In the genomic region with DNA sequence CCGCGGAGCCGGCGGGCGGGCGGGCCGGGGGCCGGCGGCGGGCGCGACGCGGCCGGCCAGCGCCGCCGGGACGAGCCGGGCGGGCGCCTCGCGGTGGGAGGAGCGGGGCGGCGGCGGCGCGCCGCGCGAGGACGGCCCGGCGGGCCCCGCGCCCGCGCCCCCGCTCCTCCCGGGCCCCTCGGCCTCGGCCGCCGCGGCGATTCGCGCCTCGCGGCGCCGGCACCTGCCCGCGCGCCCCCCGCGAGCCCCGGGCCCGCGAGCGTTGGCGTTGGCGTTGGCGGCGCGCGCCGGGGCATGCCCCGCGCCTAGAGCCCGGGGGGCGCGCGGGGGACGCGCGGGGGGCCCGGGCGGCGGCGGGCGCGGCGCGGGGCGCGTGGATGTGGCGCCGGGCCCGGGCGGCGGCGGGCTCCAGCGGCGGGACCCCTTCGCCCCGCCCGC, we compare ENCODE assay signal across 8 cellular contexts. TPM values are rescaled to one million over a fixed set of nuclear protein-coding genes. Genes with fewer than 3 reads are reported as not detected.
A peak's percentile ranks its signal among the peaks of the same experiment; 100 is the strongest.
DNase-seq lines count a peak whose midpoint lies in the region; ATAC-seq and FAIRE-seq lines count a peak whose summit lies in the region.

SKI (plus strand) TSS at position 163 of the 438 bp plus-strand sequence. CDS start 448 bp downstream, outside the sequence.

- H3K9me3 ChIP-seq in iPS DF 6.9 (ENCODE audit: control insufficient read depth, insufficient read depth, low read length) = no peaks in the 10 kb centered on the region
- no peaks in the 10 kb centered on the region for H3K9me3 ChIP-seq in small intestine (ENCODE audit: control insufficient read depth, low read depth)

- DNase-seq in activated naive CD8-positive, alpha-beta T cell treated with anti-CD3 and anti-CD28 coated beads, Interleukin-2, amount 50 U/mL, for 24 hours = no peak
- DNase-seq in iPS DF 6.9 (ENCODE audit: low read depth, low spot score) = no peak
- DNase-seq in small intestine = no peak
- DNase-seq in EL = no peak
- DNase-seq in SHP77 (lab: John Stamatoyannopoulos, UW) = no peak
- no peak for DNase-seq in activated CD4-positive, alpha-beta T cell treated with anti-CD3 and anti-CD28 coated beads for 48 hours
- no peak for DNase-seq in inferior parietal cortex (ENCODE audit: extremely low spot score)

- ATAC-seq in HG03025 (IDR thresholded peaks at IDR 0.05; ENCODE audit: low FRiP score, unreplicated experiment) = peak; percentile 1
- ATAC-seq in activated naive CD8-positive, alpha-beta T cell treated with anti-CD3 and anti-CD28 coated beads, Interleukin-2, amount 50 U/mL, for 24 hours = no peak

- H3K4me3 Mint-ChIP-seq in activated naive CD8-positive, alpha-beta T cell treated with anti-CD3 and anti-CD28 coated beads, Interleukin-2, amount 50 U/mL, for 24 hours = peak within 1 kb of the TSS; percentile 92

- no peaks in the 10 kb centered on the region for H3K9me3 Mint-ChIP-seq in activated naive CD8-positive, alpha-beta T cell treated with anti-CD3 and anti-CD28 coated beads, Interleukin-2, amount 50 U/mL, for 24 hours

- no CpG with 5 or more reads among the region's 100 CpGs for WGBS in iPS DF 6.9 (ENCODE audit: insufficient coverage, insufficient read length)
- WGBS in small intestine, 3 donors = 1% methylated on average over 100 of the region's 100 CpGs; no CpG with 5 or more reads in 2 of the 3 donors

- FAIRE-seq in small intestine (lab: Jason Lieb, UNC) = no peak

- no peaks in the 10 kb centered on the region; the same call in 1 of the 2 replicates for H3K36me3 ChIP-seq in iPS DF 6.9 (ENCODE audit: control insufficient read depth, insufficient read depth, low read length)
- no peaks in the 10 kb centered on the region for H3K36me3 ChIP-seq in small intestine (ENCODE audit: control insufficient read depth in 2 of 2, insufficient read depth in 2 of 2, low read length in 2 of 2)

- H3K27ac ChIP-seq in iPS DF 6.9 (ENCODE audit: low read length) (no peak within 1 kb of the TSS), small intestine (ENCODE audit: low read depth in 1 of 2, low read length in 1 of 2) (peak within 1 kb of the TSS; percentile 98)

- peaks cover 1% of the 10 kb centered on the region for H3K27me3 Mint-ChIP-seq in activated naive CD8-positive, alpha-beta T cell treated with anti-CD3 and anti-CD28 coated beads, Interleukin-2, amount 50 U/mL, for 24 hours

- H3K27ac Mint-ChIP-seq in activated naive CD8-positive, alpha-beta T cell treated with anti-CD3 and anti-CD28 coated beads, Interleukin-2, amount 50 U/mL, for 24 hours = peak within 1 kb of the TSS; percentile 92

- H3K27me3 ChIP-seq in iPS DF 6.9 (ENCODE audit: control insufficient read depth, insufficient read depth, low read length) = no peaks in the 10 kb centered on the region
- no peaks in the 10 kb centered on the region for H3K27me3 ChIP-seq in small intestine (ENCODE audit: control insufficient read depth in 2 of 2, insufficient read depth in 2 of 2, low read length in 2 of 2)

- peaks cover 14% of the 10 kb centered on the region for H3K36me3 Mint-ChIP-seq in activated naive CD8-positive, alpha-beta T cell treated with anti-CD3 and anti-CD28 coated beads, Interleukin-2, amount 50 U/mL, for 24 hours (ENCODE audit: low read depth)

- H3K4me1 ChIP-seq in iPS DF 6.9 (ENCODE audit: control insufficient read depth, insufficient read depth, low read length) (peaks cover 17% of the 10 kb centered on the region), small intestine (ENCODE audit: control insufficient read depth in 2 of 2, insufficient read depth in 1 of 2, low read depth in 1 of 2, low read length in 1 of 2) (peaks cover 3 to 8% of the 10 kb centered on the region in 2 donors)

- H3K4me3 ChIP-seq in iPS DF 6.9 (ENCODE audit: low read length) = peak within 1 kb of the TSS; percentile 66
- H3K4me3 ChIP-seq in small intestine (ENCODE audit: low read depth in 1 of 2, low read length in 2 of 2) = peak within 1 kb of the TSS; percentile 74 to 84

- H3K4me1 Mint-ChIP-seq in activated naive CD8-positive, alpha-beta T cell treated with anti-CD3 and anti-CD28 coated beads, Interleukin-2, amount 50 U/mL, for 24 hours = peaks cover 33% of the 10 kb centered on the region

RNA-seq across cellular contexts. Expression of gene SKI, which starts in this region (rescaled TPM):
- polyA plus RNA-seq in small intestine = 10 to 100 TPM in 1 of 3 donors, 1 to 10 TPM in 2; 4.2 to 17.8 (median 5.4) TPM
